ENCODE assay signal across 1 cellular context in genomic region chr7:43572516-43573049, GRCh38.
A peak's percentile ranks its signal among the peaks of the same experiment; 100 is the strongest.
TF ChIP-seq lines count a peak whose summit lies in the region.

No MANE protein-coding gene starts in this region.

TF ChIP-seq in K562, 482 proteins besides CTCF, POLR2A, EP300 and RAD21 (continued from another document and continues in another):
- TF ChIP-seq ZNF655 (CRISPR knock-in tag; IDR thresholded peaks at IDR 0.05), result no peak
- TF ChIP-seq PHF21A (IDR thresholded peaks at IDR 0.05; ENCODE audit: borderline replicate concordance, low read depth), result no peak
- TF ChIP-seq ZBTB17 (CRISPR knock-in tag; IDR thresholded peaks at IDR 0.05), result no peak
- no peak for TF ChIP-seq DACH1 (IDR thresholded peaks at IDR 0.05; ENCODE audit: partially characterized antibody)
- peak; percentile 74; the same call in 1 of the 2 replicates for TF ChIP-seq CTBP1 (IDR thresholded peaks at IDR 0.05; ENCODE audit: borderline replicate concordance)
- no peak for TF ChIP-seq ARID3A (IDR thresholded peaks at IDR 0.05; ENCODE audit: borderline replicate concordance, low read depth, low read length)
- TF ChIP-seq E2F5 (CRISPR knock-in tag; IDR thresholded peaks at IDR 0.05), result no peak
- TF ChIP-seq BCL6 (CRISPR knock-in tag; IDR thresholded peaks at IDR 0.05), result no peak
- TF ChIP-seq ZBTB33 (CRISPR knock-in tag; IDR thresholded peaks at IDR 0.05), result no peak
- no peak for TF ChIP-seq RFX7 (CRISPR knock-in tag; IDR thresholded peaks at IDR 0.05)
- TF ChIP-seq TAF9B (IDR thresholded peaks at IDR 0.05; ENCODE audit: partially characterized antibody), result no peak
- TF ChIP-seq WHSC1 (IDR thresholded peaks at IDR 0.05; ENCODE audit: low read length), result no peak
- no peak for TF ChIP-seq ETV6 (IDR thresholded peaks at IDR 0.05; ENCODE audit: borderline replicate concordance in 1 of 2, low read depth in 2 of 2, low read length in 1 of 2)
- TF ChIP-seq ETV6 (CRISPR knock-in tag; IDR thresholded peaks at IDR 0.05; ENCODE audit: borderline replicate concordance), result no peak
- no peak for TF ChIP-seq HINFP (tag; conservative IDR thresholded peaks at IDR 0.05; ENCODE audit: low read depth)
- peak; percentile 93 for TF ChIP-seq CREM (IDR thresholded peaks at IDR 0.05; ENCODE audit: low read depth)
- TF ChIP-seq FOS (IDR thresholded peaks at IDR 0.05; ENCODE audit: extremely low read depth, insufficient read length), result peak; percentile 26
- no peak for TF ChIP-seq SMC3 (conservative IDR thresholded peaks at IDR 0.05; ENCODE audit: insufficient read depth, low read depth, low read length)
- TF ChIP-seq CHD1 (IDR thresholded peaks at IDR 0.05; ENCODE audit: low read length), result no peak
- TF ChIP-seq SMAD3 (CRISPR knock-in tag; conservative IDR thresholded peaks at IDR 0.05), result no peak
- TF ChIP-seq ZNF12 (CRISPR knock-in tag; IDR thresholded peaks at IDR 0.05), result no peak
- TF ChIP-seq ZBTB34 (CRISPR knock-in tag; IDR thresholded peaks at IDR 0.05), result no peak
- TF ChIP-seq ZNF395 (CRISPR knock-in tag; IDR thresholded peaks at IDR 0.05), result peak; percentile 80
- TF ChIP-seq U2AF1 (optimal IDR thresholded peaks at IDR 0.05; ENCODE audit: low read depth, low read length), result no peak
- no peak for TF ChIP-seq HMGXB4 (CRISPR knock-in tag; IDR thresholded peaks at IDR 0.05)
- no peak for TF ChIP-seq HMG20B (CRISPR knock-in tag; IDR thresholded peaks at IDR 0.05)
- no peak for TF ChIP-seq NONO (IDR thresholded peaks at IDR 0.05; ENCODE audit: low read depth in 2 of 2, low read length in 1 of 2)
- TF ChIP-seq RNF2 (IDR thresholded peaks at IDR 0.05), result peak; percentile 35; the same call in 1 of the 2 replicates
- no peak for TF ChIP-seq ZBTB11 (CRISPR knock-in tag; IDR thresholded peaks at IDR 0.05)
- TF ChIP-seq ZNF668 (CRISPR knock-in tag; IDR thresholded peaks at IDR 0.05), result no peak
- no peak for TF ChIP-seq SMAD1 (IDR thresholded peaks at IDR 0.05; ENCODE audit: low read depth, low read length, partially characterized antibody)
- TF ChIP-seq RBBP5 (IDR thresholded peaks at IDR 0.05; ENCODE audit: borderline replicate concordance, insufficient read depth, low read length, poor library complexity, severe bottlenecking), result no peak
- TF ChIP-seq HOXB6 (CRISPR knock-in tag; IDR thresholded peaks at IDR 0.05; ENCODE audit: borderline replicate concordance), result no peak
